Comparison of ENCODE assay signal across 25 cellular contexts in genomic region chr14:24852312-24853060, GRCh38.
DNase-seq lines count a peak whose midpoint lies in the region; ATAC-seq, FAIRE-seq and TF ChIP-seq lines count a peak whose summit lies in the region.
"Had no signal": no experiment of that assay in that cellular context is flagged by ENCODE, and none has a peak within 500 bp of the region (broad histone marks: within the 10 kb centered on the region; RNA-seq: fewer than 3 reads in every experiment).

No MANE protein-coding gene starts in this region.

- H3K36me3 ChIP-seq in astrocyte (ENCODE audit: insufficient read depth, low read length) = no peaks in the 10 kb centered on the region
- H3K36me3 ChIP-seq: esophagus squamous epithelium, upper lobe of right lung had no signal

- H4K20me1 ChIP-seq in astrocyte (ENCODE audit: insufficient read depth, low read length) = no peaks in the 10 kb centered on the region

- ATAC-seq in GM21737 (IDR thresholded peaks at IDR 0.05; ENCODE audit: unreplicated experiment) (no peak), GM19463 (IDR thresholded peaks at IDR 0.05; ENCODE audit: unreplicated experiment) (no peak)
- ATAC-seq: gastroesophageal sphincter; natural killer cell treated with Interleukin-12 subunit alpha and Interleukin-12 subunit beta and Interleukin-15 and Interleukin-18, amount 100 ng/mL, for 72 hours; Right ventricle myocardium inferior; stimulated activated naive CD8-positive, alpha-beta T cell treated with anti-CD3 and anti-CD28 coated beads, Interleukin-15, amount 100 ng/mL, for 72 hours; T-cell had no signal

- no peak overlapping the region for H3K4me3 ChIP-seq in astrocyte (ENCODE audit: insufficient read depth, low read depth, low read length)
- H3K4me3 ChIP-seq: esophagus squamous epithelium, gastroesophageal sphincter, upper lobe of right lung had no signal

- TF ChIP-seq CTCF in LNCAP (IDR thresholded peaks at IDR 0.05) (peak; percentile 32; the same call in 1 of the 2 replicates), astrocyte (IDR thresholded peaks at IDR 0.05; ENCODE audit: insufficient read depth, low read depth, low read length) (no peak), nephron progenitor cell (IDR thresholded peaks at IDR 0.05) (no peak)

- peaks cover 4% of the 10 kb centered on the region for H3K4me1 ChIP-seq in astrocyte (ENCODE audit: insufficient read depth, low read length)
- H3K4me1 ChIP-seq: esophagus squamous epithelium, gastroesophageal sphincter, upper lobe of right lung had no signal

- H3K27me3 Mint-ChIP-seq in astrocyte (ENCODE audit: low read depth, unreplicated experiment) (no peaks in the 10 kb centered on the region), nephron progenitor cell (ENCODE audit: low read depth, poor library complexity) (no peaks in the 10 kb centered on the region)

- DNase-seq in DMS79 (lab: John Stamatoyannopoulos, UW) (peak; percentile 78), astrocyte (ENCODE audit: low read depth) (no peak), nephron progenitor cell (no peak), substantia nigra (lab: John Stamatoyannopoulos, UW) (no peak), OCI-M1 (lab: John Stamatoyannopoulos, UW) (no peak)
- DNase-seq: activated CD4-positive, alpha-beta T cell treated with anti-CD3 and anti-CD28 coated beads for 4 hours; activated naive CD4-positive, alpha-beta T cell treated with anti-CD3 and anti-CD28 coated beads, Interleukin-2, amount 50 U/mL, for 16 hours; aorta; CD8-positive, alpha-beta memory T cell; effector CD8-positive, alpha-beta T cell; esophagus squamous epithelium; NCI-H187 treated with DMSO at 0.1 percent for 48 hours; NCI-H510A; stimulated activated CD4-positive, alpha-beta T cell treated with anti-CD3 and anti-CD28 coated beads, Interleukin-2, amount 100 ng/mL, for 48 hours; stimulated activated naive CD8-positive, alpha-beta T cell treated with anti-CD3 and anti-CD28 coated beads, Interleukin-15, amount 100 ng/mL, for 72 hours; T-cell; upper lobe of right lung had no signal

- H3K36me3 Mint-ChIP-seq in astrocyte (ENCODE audit: low read depth, unreplicated experiment) = peaks cover 8% of the 10 kb centered on the region
- H3K36me3 Mint-ChIP-seq in nephron progenitor cell (ENCODE audit: low read depth) = peaks cover 12% of the 10 kb centered on the region
- H3K36me3 Mint-ChIP-seq: CD8-positive, alpha-beta memory T cell; natural killer cell treated with Interleukin-12 subunit alpha and Interleukin-12 subunit beta and Interleukin-15 and Interleukin-18, amount 100 ng/mL, for 72 hours; T-cell had no signal

- H3K27me3 ChIP-seq in astrocyte (ENCODE audit: insufficient read depth, low read length) = no peaks in the 10 kb centered on the region
- H3K27me3 ChIP-seq: esophagus squamous epithelium, gastroesophageal sphincter, upper lobe of right lung had no signal

- H3K27ac ChIP-seq in astrocyte (ENCODE audit: low read depth, low read length) = no peak overlapping the region
- H3K27ac ChIP-seq in substantia nigra (ENCODE audit: low read depth, low read length, poor library complexity, severe bottlenecking) = no peak overlapping the region
- H3K27ac ChIP-seq: esophagus squamous epithelium, gastroesophageal sphincter, upper lobe of right lung had no signal

- no peaks in the 10 kb centered on the region for H3K9me3 ChIP-seq in astrocyte (ENCODE audit: insufficient read depth, low read depth, low read length)
- H3K9me3 ChIP-seq: esophagus squamous epithelium, gastroesophageal sphincter, upper lobe of right lung had no signal

- H3K9me3 Mint-ChIP-seq in astrocyte (ENCODE audit: unreplicated experiment) (peaks cover 2% of the 10 kb centered on the region), nephron progenitor cell (no peaks in the 10 kb centered on the region)
- H3K9me3 Mint-ChIP-seq: CD8-positive, alpha-beta memory T cell; central memory CD8-positive, alpha-beta T cell; natural killer cell treated with Interleukin-12 subunit alpha and Interleukin-12 subunit beta and Interleukin-15 and Interleukin-18, amount 100 ng/mL, for 72 hours; stimulated activated naive CD8-positive, alpha-beta T cell treated with anti-CD3 and anti-CD28 coated beads, Interleukin-15, amount 100 ng/mL, for 72 hours; T-cell had no signal

- H2AFZ ChIP-seq in astrocyte (ENCODE audit: low read depth, low read length) = no peak overlapping the region

- no peaks in the 10 kb centered on the region for H3K79me2 ChIP-seq in astrocyte (ENCODE audit: insufficient read depth, low read length)

- H3K4me1 Mint-ChIP-seq in astrocyte (ENCODE audit: low read depth, unreplicated experiment) (peaks cover 24% of the 10 kb centered on the region), nephron progenitor cell (peaks cover 28% of the 10 kb centered on the region)
- H3K4me1 Mint-ChIP-seq: CD8-positive, alpha-beta memory T cell; central memory CD8-positive, alpha-beta T cell; stimulated activated naive CD8-positive, alpha-beta T cell treated with anti-CD3 and anti-CD28 coated beads, Interleukin-15, amount 100 ng/mL, for 72 hours; T-cell had no signal

- FAIRE-seq in astrocyte (lab: Jason Lieb, UNC) = no peak
- FAIRE-seq: TTC549 had no signal

- no peak overlapping the region for H3K4me3 Mint-ChIP-seq in astrocyte (ENCODE audit: unreplicated experiment)
- no peak overlapping the region for H3K4me3 Mint-ChIP-seq in nephron progenitor cell
- H3K4me3 Mint-ChIP-seq: CD8-positive, alpha-beta memory T cell; central memory CD8-positive, alpha-beta T cell; natural killer cell treated with Interleukin-12 subunit alpha and Interleukin-12 subunit beta and Interleukin-15 and Interleukin-18, amount 100 ng/mL, for 72 hours; stimulated activated naive CD8-positive, alpha-beta T cell treated with anti-CD3 and anti-CD28 coated beads, Interleukin-15, amount 100 ng/mL, for 72 hours; T-cell had no signal

- peak overlapping the region; percentile 6 for H3K27ac Mint-ChIP-seq in astrocyte (ENCODE audit: unreplicated experiment)
- H3K27ac Mint-ChIP-seq in nephron progenitor cell = peak overlapping the region; percentile 8
- H3K27ac Mint-ChIP-seq: CD8-positive, alpha-beta memory T cell; natural killer cell treated with Interleukin-12 subunit alpha and Interleukin-12 subunit beta and Interleukin-15 and Interleukin-18, amount 100 ng/mL, for 72 hours; stimulated activated naive CD8-positive, alpha-beta T cell treated with anti-CD3 and anti-CD28 coated beads, Interleukin-15, amount 100 ng/mL, for 72 hours; T-cell had no signal

- no peak overlapping the region for H3K4me2 ChIP-seq in astrocyte (ENCODE audit: low read length)

- H3K9ac ChIP-seq in astrocyte (ENCODE audit: low read length) = no peak overlapping the region
